In genomic region chr15:40040770-40041169, GRCh38 we compare ENCODE assay signal across 1 cellular context.
TF ChIP-seq lines count a peak whose summit lies in the region.

No MANE protein-coding gene starts in this region.

TF ChIP-seq in HepG2, 621 proteins besides CTCF, POLR2A, EP300 and RAD21 (continued from another document and continues in another):
- TF ChIP-seq, protein P1, sequence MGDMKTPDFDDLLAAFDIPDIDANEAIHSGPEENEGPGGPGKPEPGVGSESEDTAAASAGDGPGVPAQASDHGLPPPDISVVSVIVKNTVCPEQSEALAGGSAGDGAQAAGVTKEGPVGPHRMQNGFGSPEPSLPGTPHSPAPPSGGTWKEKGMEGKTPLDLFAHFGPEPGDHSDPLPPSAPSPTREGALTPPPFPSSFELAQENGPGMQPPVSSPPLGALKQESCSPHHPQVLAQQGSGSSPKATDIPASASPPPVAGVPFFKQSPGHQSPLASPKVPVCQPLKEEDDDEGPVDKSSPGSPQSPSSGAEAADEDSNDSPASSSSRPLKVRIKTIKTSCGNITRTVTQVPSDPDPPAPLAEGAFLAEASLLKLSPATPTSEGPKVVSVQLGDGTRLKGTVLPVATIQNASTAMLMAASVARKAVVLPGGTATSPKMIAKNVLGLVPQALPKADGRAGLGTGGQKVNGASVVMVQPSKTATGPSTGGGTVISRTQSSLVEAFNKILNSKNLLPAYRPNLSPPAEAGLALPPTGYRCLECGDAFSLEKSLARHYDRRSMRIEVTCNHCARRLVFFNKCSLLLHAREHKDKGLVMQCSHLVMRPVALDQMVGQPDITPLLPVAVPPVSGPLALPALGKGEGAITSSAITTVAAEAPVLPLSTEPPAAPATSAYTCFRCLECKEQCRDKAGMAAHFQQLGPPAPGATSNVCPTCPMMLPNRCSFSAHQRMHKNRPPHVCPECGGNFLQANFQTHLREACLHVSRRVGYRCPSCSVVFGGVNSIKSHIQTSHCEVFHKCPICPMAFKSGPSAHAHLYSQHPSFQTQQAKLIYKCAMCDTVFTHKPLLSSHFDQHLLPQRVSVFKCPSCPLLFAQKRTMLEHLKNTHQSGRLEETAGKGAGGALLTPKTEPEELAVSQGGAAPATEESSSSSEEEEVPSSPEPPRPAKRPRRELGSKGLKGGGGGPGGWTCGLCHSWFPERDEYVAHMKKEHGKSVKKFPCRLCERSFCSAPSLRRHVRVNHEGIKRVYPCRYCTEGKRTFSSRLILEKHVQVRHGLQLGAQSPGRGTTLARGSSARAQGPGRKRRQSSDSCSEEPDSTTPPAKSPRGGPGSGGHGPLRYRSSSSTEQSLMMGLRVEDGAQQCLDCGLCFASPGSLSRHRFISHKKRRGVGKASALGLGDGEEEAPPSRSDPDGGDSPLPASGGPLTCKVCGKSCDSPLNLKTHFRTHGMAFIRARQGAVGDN (CRISPR knock-in tag; IDR thresholded peaks at IDR 0.05): no peak
- TF ChIP-seq U2AF1 (optimal IDR thresholded peaks at IDR 0.05; ENCODE audit: low read depth, low read length): no peak
- TF ChIP-seq, protein P2, sequence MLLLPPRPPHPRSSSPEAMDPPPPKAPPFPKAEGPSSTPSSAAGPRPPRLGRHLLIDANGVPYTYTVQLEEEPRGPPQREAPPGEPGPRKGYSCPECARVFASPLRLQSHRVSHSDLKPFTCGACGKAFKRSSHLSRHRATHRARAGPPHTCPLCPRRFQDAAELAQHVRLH (CRISPR knock-in tag; IDR thresholded peaks at IDR 0.05; ENCODE audit: borderline replicate concordance, low read depth): 0 out of 2 replicates have a peak, but pooled peaks have one; percentile 27
- TF ChIP-seq MXD1 (CRISPR knock-in tag; IDR thresholded peaks at IDR 0.05): no peak
- TF ChIP-seq ZNF773 (CRISPR knock-in tag; IDR thresholded peaks at IDR 0.05; ENCODE audit: borderline replicate concordance): 0 out of 2 replicates have a peak, but pooled peaks have one; percentile 14
- TF ChIP-seq, protein P3, sequence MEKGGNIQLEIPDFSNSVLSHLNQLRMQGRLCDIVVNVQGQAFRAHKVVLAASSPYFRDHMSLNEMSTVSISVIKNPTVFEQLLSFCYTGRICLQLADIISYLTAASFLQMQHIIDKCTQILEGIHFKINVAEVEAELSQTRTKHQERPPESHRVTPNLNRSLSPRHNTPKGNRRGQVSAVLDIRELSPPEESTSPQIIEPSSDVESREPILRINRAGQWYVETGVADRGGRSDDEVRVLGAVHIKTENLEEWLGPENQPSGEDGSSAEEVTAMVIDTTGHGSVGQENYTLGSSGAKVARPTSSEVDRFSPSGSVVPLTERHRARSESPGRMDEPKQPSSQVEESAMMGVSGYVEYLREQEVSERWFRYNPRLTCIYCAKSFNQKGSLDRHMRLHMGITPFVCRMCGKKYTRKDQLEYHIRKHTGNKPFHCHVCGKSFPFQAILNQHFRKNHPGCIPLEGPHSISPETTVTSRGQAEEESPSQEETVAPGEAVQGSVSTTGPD (CRISPR knock-in tag; IDR thresholded peaks at IDR 0.05): peak; percentile 92
- TF ChIP-seq SPEN (CRISPR knock-in tag; IDR thresholded peaks at IDR 0.05; ENCODE audit: low read depth): 0 out of 2 replicates have a peak, but pooled peaks have one; percentile 27
- TF ChIP-seq SP4 (CRISPR knock-in tag; IDR thresholded peaks at IDR 0.05): no peak
- TF ChIP-seq ZNF572 (CRISPR knock-in tag; IDR thresholded peaks at IDR 0.05): no peak
- no peak for TF ChIP-seq SMARCE1 (IDR thresholded peaks at IDR 0.05; ENCODE audit: borderline replicate concordance)
- TF ChIP-seq, protein P4, sequence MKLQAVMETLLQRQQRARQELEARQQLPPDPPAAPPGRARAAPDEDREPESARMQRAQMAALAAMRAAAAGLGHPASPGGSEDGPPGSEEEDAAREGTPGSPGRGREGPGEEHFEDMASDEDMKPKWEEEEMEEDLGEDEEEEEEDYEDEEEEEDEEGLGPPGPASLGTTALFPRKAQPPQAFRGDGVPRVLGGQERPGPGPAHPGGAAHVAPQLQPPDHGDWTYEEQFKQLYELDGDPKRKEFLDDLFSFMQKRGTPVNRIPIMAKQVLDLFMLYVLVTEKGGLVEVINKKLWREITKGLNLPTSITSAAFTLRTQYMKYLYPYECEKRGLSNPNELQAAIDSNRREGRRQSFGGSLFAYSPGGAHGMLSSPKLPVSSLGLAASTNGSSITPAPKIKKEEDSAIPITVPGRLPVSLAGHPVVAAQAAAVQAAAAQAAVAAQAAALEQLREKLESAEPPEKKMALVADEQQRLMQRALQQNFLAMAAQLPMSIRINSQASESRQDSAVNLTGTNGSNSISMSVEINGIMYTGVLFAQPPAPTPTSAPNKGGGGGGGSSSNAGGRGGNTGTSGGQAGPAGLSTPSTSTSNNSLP (IDR thresholded peaks at IDR 0.05; ENCODE audit: low read depth, low read length): peak; percentile 60; the same call in 1 of the 2 replicates
- TF ChIP-seq MIER3 (CRISPR knock-in tag; IDR thresholded peaks at IDR 0.05; ENCODE audit: borderline replicate concordance): peak; percentile 55; the same call in 1 of the 2 replicates
- peak; percentile 83 for TF ChIP-seq MEF2D (CRISPR knock-in tag; IDR thresholded peaks at IDR 0.05)
- TF ChIP-seq XRCC5 (optimal IDR thresholded peaks at IDR 0.05; ENCODE audit: low read length): no peak
- no peak for TF ChIP-seq KDM3A (CRISPR knock-in tag; IDR thresholded peaks at IDR 0.05; ENCODE audit: low read depth)
- TF ChIP-seq ZSCAN22 (CRISPR knock-in tag; IDR thresholded peaks at IDR 0.05): no peak
- TF ChIP-seq ZNF607 (CRISPR knock-in tag; IDR thresholded peaks at IDR 0.05; ENCODE audit: borderline replicate concordance): no peak
- TF ChIP-seq, protein P5, sequence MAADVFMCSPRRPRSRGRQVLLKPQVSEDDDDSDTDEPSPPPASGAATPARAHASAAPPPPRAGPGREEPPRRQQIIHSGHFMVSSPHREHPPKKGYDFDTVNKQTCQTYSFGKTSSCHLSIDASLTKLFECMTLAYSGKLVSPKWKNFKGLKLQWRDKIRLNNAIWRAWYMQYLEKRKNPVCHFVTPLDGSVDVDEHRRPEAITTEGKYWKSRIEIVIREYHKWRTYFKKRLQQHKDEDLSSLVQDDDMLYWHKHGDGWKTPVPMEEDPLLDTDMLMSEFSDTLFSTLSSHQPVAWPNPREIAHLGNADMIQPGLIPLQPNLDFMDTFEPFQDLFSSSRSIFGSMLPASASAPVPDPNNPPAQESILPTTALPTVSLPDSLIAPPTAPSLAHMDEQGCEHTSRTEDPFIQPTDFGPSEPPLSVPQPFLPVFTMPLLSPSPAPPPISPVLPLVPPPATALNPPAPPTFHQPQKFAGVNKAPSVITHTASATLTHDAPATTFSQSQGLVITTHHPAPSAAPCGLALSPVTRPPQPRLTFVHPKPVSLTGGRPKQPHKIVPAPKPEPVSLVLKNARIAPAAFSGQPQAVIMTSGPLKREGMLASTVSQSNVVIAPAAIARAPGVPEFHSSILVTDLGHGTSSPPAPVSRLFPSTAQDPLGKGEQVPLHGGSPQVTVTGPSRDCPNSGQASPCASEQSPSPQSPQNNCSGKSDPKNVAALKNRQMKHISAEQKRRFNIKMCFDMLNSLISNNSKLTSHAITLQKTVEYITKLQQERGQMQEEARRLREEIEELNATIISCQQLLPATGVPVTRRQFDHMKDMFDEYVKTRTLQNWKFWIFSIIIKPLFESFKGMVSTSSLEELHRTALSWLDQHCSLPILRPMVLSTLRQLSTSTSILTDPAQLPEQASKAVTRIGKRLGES (CRISPR knock-in tag; IDR thresholded peaks at IDR 0.05; ENCODE audit: borderline replicate concordance): no peak
- TF ChIP-seq RNF2 (conservative IDR thresholded peaks at IDR 0.05; ENCODE audit: low read depth): no peak
- TF ChIP-seq ZNF772 (CRISPR knock-in tag; IDR thresholded peaks at IDR 0.05): 0 out of 2 replicates have a peak, but pooled peaks have one; percentile 9
- TF ChIP-seq PITX1 (CRISPR knock-in tag; IDR thresholded peaks at IDR 0.05): peak; percentile 58; the same call in 1 of the 2 replicates
- TF ChIP-seq ZNF879 (CRISPR knock-in tag; IDR thresholded peaks at IDR 0.05): no peak
- TF ChIP-seq ZNF75D (CRISPR knock-in tag; IDR thresholded peaks at IDR 0.05; ENCODE audit: borderline replicate concordance): no peak
- peak; percentile 95 for TF ChIP-seq NR2F6 (IDR thresholded peaks at IDR 0.05)
- peak; percentile 92 for TF ChIP-seq NR2F6 (CRISPR knock-in tag; IDR thresholded peaks at IDR 0.05)
- no peak for TF ChIP-seq ZSCAN12 (CRISPR knock-in tag; IDR thresholded peaks at IDR 0.05)
- TF ChIP-seq GLI4 (CRISPR knock-in tag; IDR thresholded peaks at IDR 0.05; ENCODE audit: borderline replicate concordance): no peak
- TF ChIP-seq, protein P6, sequence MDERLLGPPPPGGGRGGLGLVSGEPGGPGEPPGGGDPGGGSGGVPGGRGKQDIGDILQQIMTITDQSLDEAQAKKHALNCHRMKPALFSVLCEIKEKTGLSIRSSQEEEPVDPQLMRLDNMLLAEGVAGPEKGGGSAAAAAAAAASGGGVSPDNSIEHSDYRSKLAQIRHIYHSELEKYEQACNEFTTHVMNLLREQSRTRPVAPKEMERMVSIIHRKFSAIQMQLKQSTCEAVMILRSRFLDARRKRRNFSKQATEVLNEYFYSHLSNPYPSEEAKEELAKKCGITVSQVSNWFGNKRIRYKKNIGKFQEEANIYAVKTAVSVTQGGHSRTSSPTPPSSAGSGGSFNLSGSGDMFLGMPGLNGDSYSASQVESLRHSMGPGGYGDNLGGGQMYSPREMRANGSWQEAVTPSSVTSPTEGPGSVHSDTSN (CRISPR knock-in tag; IDR thresholded peaks at IDR 0.05): no peak
- TF ChIP-seq, protein P7, sequence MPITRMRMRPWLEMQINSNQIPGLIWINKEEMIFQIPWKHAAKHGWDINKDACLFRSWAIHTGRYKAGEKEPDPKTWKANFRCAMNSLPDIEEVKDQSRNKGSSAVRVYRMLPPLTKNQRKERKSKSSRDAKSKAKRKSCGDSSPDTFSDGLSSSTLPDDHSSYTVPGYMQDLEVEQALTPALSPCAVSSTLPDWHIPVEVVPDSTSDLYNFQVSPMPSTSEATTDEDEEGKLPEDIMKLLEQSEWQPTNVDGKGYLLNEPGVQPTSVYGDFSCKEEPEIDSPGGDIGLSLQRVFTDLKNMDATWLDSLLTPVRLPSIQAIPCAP (CRISPR knock-in tag; IDR thresholded peaks at IDR 0.05; ENCODE audit: low read depth): no peak
- no peak for TF ChIP-seq CENPX (CRISPR knock-in tag; IDR thresholded peaks at IDR 0.05)
- TF ChIP-seq ZNF256 (CRISPR knock-in tag; conservative IDR thresholded peaks at IDR 0.05): no peak
- no peak for TF ChIP-seq ZNF207 (IDR thresholded peaks at IDR 0.05; ENCODE audit: borderline replicate concordance)
- 0 out of 2 replicates have a peak, but pooled peaks have one; percentile 15 for TF ChIP-seq POGZ (CRISPR knock-in tag; IDR thresholded peaks at IDR 0.05)
- TF ChIP-seq TFE3 (CRISPR knock-in tag; IDR thresholded peaks at IDR 0.05): peak; percentile 73
- TF ChIP-seq ELF4 (CRISPR knock-in tag; IDR thresholded peaks at IDR 0.05; ENCODE audit: borderline replicate concordance): no peak
- peak; percentile 74 for TF ChIP-seq FOXA3 (CRISPR knock-in tag; IDR thresholded peaks at IDR 0.05)
- TF ChIP-seq FOXP1 (IDR thresholded peaks at IDR 0.05): peak; percentile 50; the same call in 1 of the 2 replicates
- TF ChIP-seq FOXP1 (CRISPR knock-in tag; IDR thresholded peaks at IDR 0.05): peak; percentile 97
- TF ChIP-seq TFAP4 (IDR thresholded peaks at IDR 0.05; ENCODE audit: borderline replicate concordance, low read depth): 0 out of 2 replicates have a peak, but pooled peaks have one; percentile 17
- TF ChIP-seq PAF1 (CRISPR knock-in tag; IDR thresholded peaks at IDR 0.05): no peak
- TF ChIP-seq, protein P8, sequence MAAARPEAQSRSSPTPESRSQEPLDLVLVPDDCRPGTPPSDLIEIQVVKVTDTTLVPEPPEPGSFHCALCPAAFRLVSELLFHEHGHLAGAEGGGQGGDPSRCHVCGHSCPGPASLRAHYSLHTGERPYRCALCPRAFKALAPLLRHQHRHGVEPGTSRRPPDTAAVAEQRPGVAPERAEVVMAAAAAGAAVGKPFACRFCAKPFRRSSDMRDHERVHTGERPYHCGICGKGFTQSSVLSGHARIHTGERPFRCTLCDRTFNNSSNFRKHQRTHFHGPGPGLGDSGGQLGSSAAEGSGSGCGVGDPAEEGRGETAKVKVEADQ (CRISPR knock-in tag; IDR thresholded peaks at IDR 0.05; ENCODE audit: borderline replicate concordance): no peak
- no peak for TF ChIP-seq ZNF780A (CRISPR knock-in tag; IDR thresholded peaks at IDR 0.05)
